In genomic region chr16:23679986-23680336, GRCh38 we compare ENCODE assay signal across 7 cellular contexts.
A peak's percentile ranks its signal among the peaks of the same experiment; 100 is the strongest.
DNase-seq lines count a peak whose midpoint lies in the region; TF ChIP-seq lines count a peak whose summit lies in the region.

No MANE protein-coding gene starts in this region.

- peak overlapping the region; percentile 57 for H3K27ac Mint-ChIP-seq in dendritic cell treated with granulocyte-macrophage colony-stimulating factor and Interleukin-4, amounts not matched to agents 40 ng/mL and 50 ng/mL, for 4 days

- H3K27me3 Mint-ChIP-seq in dendritic cell treated with granulocyte-macrophage colony-stimulating factor and Interleukin-4, amounts not matched to agents 40 ng/mL and 50 ng/mL, for 4 days: no peaks in the 10 kb centered on the region

- H3K9me3 Mint-ChIP-seq in dendritic cell treated with granulocyte-macrophage colony-stimulating factor and Interleukin-4, amounts not matched to agents 40 ng/mL and 50 ng/mL, for 4 days: no peaks in the 10 kb centered on the region

- no peak overlapping the region for H2AFZ ChIP-seq in neuron (ENCODE audit: low read depth, low read length)

- H3K27me3 ChIP-seq in neuron (ENCODE audit: insufficient read depth, low read length): no peaks in the 10 kb centered on the region

- H3K9me3 ChIP-seq in neuron (ENCODE audit: low read length): no peaks in the 10 kb centered on the region

- H3K4me3 Mint-ChIP-seq in dendritic cell treated with granulocyte-macrophage colony-stimulating factor and Interleukin-4, amounts not matched to agents 40 ng/mL and 50 ng/mL, for 4 days: peak overlapping the region; percentile 90

- peaks cover 57% of the 10 kb centered on the region for H3K36me3 Mint-ChIP-seq in dendritic cell treated with granulocyte-macrophage colony-stimulating factor and Interleukin-4, amounts not matched to agents 40 ng/mL and 50 ng/mL, for 4 days (ENCODE audit: low read depth)

- intact Hi-C loops in dendritic cell treated with granulocyte-macrophage colony-stimulating factor and Interleukin-4, amounts not matched to agents 40 ng/mL and 50 ng/mL, for 4 days (cut with micrococcal nuclease): no loop called here

- TF ChIP-seq CTCF in GM12864 (IDR thresholded peaks at IDR 0.05; ENCODE audit: low read depth, low read length, missing control alignments) (no peak), GM20000 (IDR thresholded peaks at IDR 0.05; ENCODE audit: extremely low read depth, missing control alignments) (no peak)

- H3K4me1 Mint-ChIP-seq in dendritic cell treated with granulocyte-macrophage colony-stimulating factor and Interleukin-4, amounts not matched to agents 40 ng/mL and 50 ng/mL, for 4 days (ENCODE audit: low read depth): peaks cover 38% of the 10 kb centered on the region

- DNase-seq in GM12864 (ENCODE audit: low read depth): no peak
- peak; percentile 46 for DNase-seq in NCI-H69 (lab: John Stamatoyannopoulos, UW)
- DNase-seq in NCI-H1694 (lab: John Stamatoyannopoulos, UW): no peak
- DNase-seq in GM20000 (ENCODE audit: low spot score): no peak
- DNase-seq in DMS153 treated with DMSO at 0.1 percent for 48 hours (lab: John Stamatoyannopoulos, UW; ENCODE audit: unreplicated experiment): no peak

- H3K4me3 ChIP-seq in GM12864 (ENCODE audit: low read depth, low read length): peak overlapping the region; percentile 82
- H3K4me3 ChIP-seq in neuron (ENCODE audit: low read length): peak overlapping the region; percentile 64

- peaks cover 33% of the 10 kb centered on the region for H3K4me1 ChIP-seq in neuron (ENCODE audit: insufficient read depth, low read length)

- H3K36me3 ChIP-seq in neuron (ENCODE audit: insufficient read depth, low read length): peaks cover 44% of the 10 kb centered on the region
